Comparison of ENCODE assay signal across 25 cellular contexts in the genomic region with DNA sequence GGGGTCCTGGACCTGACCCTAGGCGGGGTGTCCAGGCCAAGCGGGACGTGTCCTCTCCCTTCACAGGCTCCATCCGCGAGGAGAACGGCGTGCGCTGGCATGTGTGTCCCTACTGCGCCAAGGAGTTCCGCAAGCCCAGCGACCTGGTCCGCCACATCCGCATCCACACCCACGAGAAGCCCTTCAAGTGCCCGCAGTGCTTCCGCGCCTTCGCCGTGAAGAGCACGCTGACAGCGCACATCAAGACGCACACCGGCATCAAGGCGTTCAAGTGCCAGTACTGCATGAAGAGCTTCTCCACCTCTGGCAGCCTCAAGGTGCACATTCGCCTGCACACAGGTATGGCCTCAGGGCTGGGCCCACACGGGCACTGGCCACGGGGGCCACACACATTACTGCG.
"Had no signal": no experiment of that assay in that cellular context is flagged by ENCODE, and none has a peak within 500 bp of the region (broad histone marks: within the 10 kb centered on the region; RNA-seq: fewer than 3 reads in every experiment).

No MANE protein-coding gene starts in this region.

- H3K27me3 Mint-ChIP-seq: activated CD4-positive, alpha-beta memory T cell treated with anti-CD3 and anti-CD28 coated beads for 36 hours; activated CD4-positive, alpha-beta T cell treated with anti-CD3 and anti-CD28 coated beads for 36 hours; activated CD4-positive, alpha-beta T cell treated with anti-CD3 and anti-CD28 coated beads, Interleukin-2, amount 10 ng/mL, durations not matched to agents 24 days and 14 days; activated CD8-positive, alpha-beta memory T cell treated with anti-CD3 and anti-CD28 coated beads, Interleukin-2, amount 10 ng/mL, durations not matched to agents 7 days and 5 days; activated naive CD8-positive, alpha-beta T cell; central memory CD8-positive, alpha-beta T cell; dendritic cell treated with granulocyte-macrophage colony-stimulating factor and Interleukin-4, amounts not matched to agents 40 ng/mL and 50 ng/mL, for 4 days had no signal

- H3K4me3 Mint-ChIP-seq: activated CD4-positive, alpha-beta memory T cell treated with anti-CD3 and anti-CD28 coated beads for 36 hours; activated CD4-positive, alpha-beta T cell treated with anti-CD3 and anti-CD28 coated beads for 36 hours; activated CD4-positive, alpha-beta T cell treated with anti-CD3 and anti-CD28 coated beads, Interleukin-2, amount 10 ng/mL, durations not matched to agents 24 days and 14 days; activated CD8-positive, alpha-beta memory T cell treated with anti-CD3 and anti-CD28 coated beads, Interleukin-2, amount 10 ng/mL, durations not matched to agents 7 days and 5 days; activated CD8-positive, alpha-beta T cell treated with anti-CD3 and anti-CD28 coated beads, Interleukin-2, amount 10 ng/mL, durations not matched to agents 7 days and 5 days; activated naive CD8-positive, alpha-beta T cell; central memory CD8-positive, alpha-beta T cell; dendritic cell treated with granulocyte-macrophage colony-stimulating factor and Interleukin-4, amounts not matched to agents 40 ng/mL and 50 ng/mL, for 4 days had no signal

- ATAC-seq: activated CD4-positive, alpha-beta T cell treated with anti-CD3 and anti-CD28 coated beads for 36 hours; activated CD8-positive, alpha-beta memory T cell treated with anti-CD3 and anti-CD28 coated beads, Interleukin-2, amount 10 ng/mL, durations not matched to agents 7 days and 5 days; activated CD8-positive, alpha-beta T cell treated with anti-CD3 and anti-CD28 coated beads, Interleukin-2, amount 10 ng/mL, durations not matched to agents 7 days and 5 days; esophagus mucosa had no signal

- H3K4me1 Mint-ChIP-seq: activated CD4-positive, alpha-beta T cell treated with anti-CD3 and anti-CD28 coated beads for 36 hours; activated CD4-positive, alpha-beta T cell treated with anti-CD3 and anti-CD28 coated beads, Interleukin-2, amount 10 ng/mL, durations not matched to agents 24 days and 14 days; activated CD8-positive, alpha-beta memory T cell treated with anti-CD3 and anti-CD28 coated beads, Interleukin-2, amount 10 ng/mL, durations not matched to agents 7 days and 5 days; central memory CD8-positive, alpha-beta T cell had no signal

- H3K4me3 ChIP-seq: coronary artery had no signal

- H3K27ac ChIP-seq: brain microvascular endothelial cell, coronary artery had no signal

- H3K27me3 ChIP-seq: brain microvascular endothelial cell had no signal

- DNase-seq: activated CD4-positive, alpha-beta memory T cell treated with anti-CD3 and anti-CD28 coated beads for 36 hours; activated CD4-positive, alpha-beta T cell treated with anti-CD3 and anti-CD28 coated beads for 36 hours; activated CD4-positive, CD25-positive, alpha-beta regulatory T cell; activated CD4-positive, CD25-positive, alpha-beta regulatory T cell treated with anti-CD3 and anti-CD28 coated beads, Interleukin-2, amount 50 U/mL, for 72 hours; activated CD8-positive, alpha-beta memory T cell treated with anti-CD3 and anti-CD28 coated beads, Interleukin-2, amount 10 ng/mL, durations not matched to agents 7 days and 5 days; activated CD8-positive, alpha-beta memory T cell treated with anti-CD3 and anti-CD28 coated beads, Interleukin-2, amount 50 U/mL, for 4 hours; activated CD8-positive, alpha-beta T cell treated with anti-CD3 and anti-CD28 coated beads, Interleukin-2, amount 10 ng/mL, durations not matched to agents 7 days and 5 days; activated effector memory CD4-positive, alpha-beta T cell treated with Interleukin-2 at 50 U/mL for 16 hours; activated gamma-delta T cell treated with Interleukin-2 at 50 U/mL for 16 hours; activated naive CD4-positive, alpha-beta T cell treated with anti-CD3 and anti-CD28 coated beads, Interleukin-2, amount 50 U/mL, for 16 hours; activated naive CD4-positive, alpha-beta T cell treated with Interleukin-2 at 50 U/mL for 16 hours; activated T-cell treated with anti-CD3 and anti-CD28 coated beads, Interleukin-2, amount 50 U/mL, for 1 hour; activated T-cell treated with anti-CD3 and anti-CD28 coated beads, Interleukin-2, amount 50 U/mL, for 48 hours; amniotic stem cell; anterior cingulate cortex; brain microvascular endothelial cell; effector CD8-positive, alpha-beta T cell; foreskin fibroblast; T-helper 2 cell had no signal

- H3K9me3 Mint-ChIP-seq: activated CD4-positive, alpha-beta memory T cell treated with anti-CD3 and anti-CD28 coated beads for 36 hours; activated CD4-positive, alpha-beta T cell treated with anti-CD3 and anti-CD28 coated beads, Interleukin-2, amount 10 ng/mL, durations not matched to agents 24 days and 14 days; central memory CD8-positive, alpha-beta T cell; dendritic cell treated with granulocyte-macrophage colony-stimulating factor and Interleukin-4, amounts not matched to agents 40 ng/mL and 50 ng/mL, for 4 days had no signal

- H3K27ac Mint-ChIP-seq: activated CD4-positive, alpha-beta memory T cell treated with anti-CD3 and anti-CD28 coated beads for 36 hours; activated CD4-positive, alpha-beta T cell treated with anti-CD3 and anti-CD28 coated beads for 36 hours; activated CD4-positive, alpha-beta T cell treated with anti-CD3 and anti-CD28 coated beads, Interleukin-2, amount 10 ng/mL, durations not matched to agents 24 days and 14 days; activated CD8-positive, alpha-beta memory T cell treated with anti-CD3 and anti-CD28 coated beads, Interleukin-2, amount 10 ng/mL, durations not matched to agents 7 days and 5 days; activated CD8-positive, alpha-beta T cell treated with anti-CD3 and anti-CD28 coated beads, Interleukin-2, amount 10 ng/mL, durations not matched to agents 7 days and 5 days; activated naive CD8-positive, alpha-beta T cell; dendritic cell treated with granulocyte-macrophage colony-stimulating factor and Interleukin-4, amounts not matched to agents 40 ng/mL and 50 ng/mL, for 4 days had no signal
